ENCODE assay signal across 31 cellular contexts in genomic region chr7:55274156-55274555, GRCh38.
"Had no signal": no experiment of that assay in that cellular context is flagged by ENCODE, and none has a peak within 500 bp of the region (broad histone marks: within the 10 kb centered on the region; RNA-seq: fewer than 3 reads in every experiment).

No MANE protein-coding gene starts in this region.

- H3K36me3 Mint-ChIP-seq: activated naive CD4-positive, alpha-beta T cell treated with anti-CD3 and anti-CD28 coated beads, Interleukin-2, amount 10 ng/mL, durations not matched to agents 7 days and 5 days; activated naive CD8-positive, alpha-beta T cell had no signal

- H3K9me3 ChIP-seq: SJCRH30 had no signal

- H3K4me3 Mint-ChIP-seq: activated CD4-positive, alpha-beta T cell treated with anti-CD3 and anti-CD28 coated beads, Interleukin-2, amount 10 ng/mL, durations not matched to agents 24 days and 14 days; activated naive CD4-positive, alpha-beta T cell treated with anti-CD3 and anti-CD28 coated beads, Interleukin-2, amount 10 ng/mL, durations not matched to agents 7 days and 5 days; activated naive CD8-positive, alpha-beta T cell; activated naive CD8-positive, alpha-beta T cell treated with anti-CD3 and anti-CD28 coated beads, Interleukin-2, amount 50 U/mL, for 24 hours; activated T-cell treated with anti-CD3 and anti-CD28 coated beads, Interleukin-2, amount 50 U/mL, for 4 hours; activated T-helper 1 cell treated with anti-CD3 and anti-CD28 coated beads, Interleukin-12 subunit alpha, Interleukin-12 subunit beta, Interleukin-2, Interleukin-4 antibody, amounts not matched to agents 30 ng/mL and 10 ng/mL and 1 ng/mL, durations not matched to agents 14 hours and 24 hours and 36 hours; T-helper 1 cell treated with Interleukin-12 subunit alpha and Interleukin-12 subunit beta and Interleukin-4 antibody, amounts not matched to agents 30 μg/mL and 1 μg/mL, for 36 hours; T-helper 2 cell treated with Interferon-gamma antibody and Interleukin-4, amounts not matched to agents 5 μg/mL and 100 μg/mL, for 36 hours had no signal

- DNase-seq: activated CD4-positive, alpha-beta T cell treated with anti-CD3 and anti-CD28 coated beads, Interleukin-2, amount 10 ng/mL, durations not matched to agents 24 days and 14 days; activated CD4-positive, alpha-beta T cell treated with anti-CD3 and anti-CD28 coated beads, Interleukin-2, amount 50 U/mL, for 4 hours; activated CD8-positive, alpha-beta memory T cell treated with anti-CD3 and anti-CD28 coated beads, Interleukin-2, amount 50 U/mL, for 4 hours; activated effector memory CD4-positive, alpha-beta T cell treated with Interleukin-2 at 50 U/mL for 16 hours; activated naive CD4-positive, alpha-beta T cell treated with anti-CD3 and anti-CD28 coated beads, Interleukin-2, amount 10 ng/mL, durations not matched to agents 7 days and 5 days; activated naive CD8-positive, alpha-beta T cell treated with anti-CD3 and anti-CD28 coated beads, Interleukin-2, amount 50 U/mL, for 24 hours; activated T-cell treated with anti-CD3 and anti-CD28 coated beads for 4 hours; activated T-cell treated with anti-CD3 and anti-CD28 coated beads, Interleukin-2, amount 50 U/mL, for 4 hours; aorta; brain microvascular endothelial cell; central memory CD4-positive, alpha-beta T cell; NCI-H1105; NCI-H1417 treated with DMSO at 0.1 percent for 48 hours; NCI-H1694; NCI-H1930; NCI-H2171 treated with DMSO at 0.1 percent for 48 hours; NCI-H2227 treated with DMSO at 0.1 percent for 48 hours; NCI-H446 treated with DMSO at 0.1 percent for 48 hours; NCI-H524; NCI-H69; NCI-H82; OCI-M1; SHP77; SJCRH30 had no signal

- H3K9me3 Mint-ChIP-seq: activated CD4-positive, alpha-beta T cell treated with anti-CD3 and anti-CD28 coated beads, Interleukin-2, amount 10 ng/mL, durations not matched to agents 24 days and 14 days; activated naive CD4-positive, alpha-beta T cell treated with anti-CD3 and anti-CD28 coated beads, Interleukin-2, amount 10 ng/mL, durations not matched to agents 7 days and 5 days; activated naive CD8-positive, alpha-beta T cell treated with anti-CD3 and anti-CD28 coated beads, Interleukin-2, amount 50 U/mL, for 24 hours; activated T-cell treated with anti-CD3 and anti-CD28 coated beads, Interleukin-2, amount 50 U/mL, for 4 hours; activated T-helper 1 cell treated with anti-CD3 and anti-CD28 coated beads, Interleukin-12 subunit alpha, Interleukin-12 subunit beta, Interleukin-2, Interleukin-4 antibody, amounts not matched to agents 30 ng/mL and 10 ng/mL and 1 ng/mL, durations not matched to agents 14 hours and 24 hours and 36 hours; T-helper 1 cell treated with Interleukin-12 subunit alpha and Interleukin-12 subunit beta and Interleukin-4 antibody, amounts not matched to agents 30 μg/mL and 1 μg/mL, for 36 hours; T-helper 2 cell treated with Interferon-gamma antibody and Interleukin-4, amounts not matched to agents 5 μg/mL and 100 μg/mL, for 36 hours had no signal

- H3K4me3 ChIP-seq: K562, SJCRH30, SK-N-MC had no signal

- H3K4me1 ChIP-seq: SJCRH30 had no signal

- FAIRE-seq: K562, TTC549 had no signal

- H3K27me3 Mint-ChIP-seq: activated naive CD8-positive, alpha-beta T cell; activated naive CD8-positive, alpha-beta T cell treated with anti-CD3 and anti-CD28 coated beads, Interleukin-2, amount 50 U/mL, for 24 hours had no signal

- H3K4me1 Mint-ChIP-seq: activated CD4-positive, alpha-beta T cell treated with anti-CD3 and anti-CD28 coated beads, Interleukin-2, amount 10 ng/mL, durations not matched to agents 24 days and 14 days; activated naive CD4-positive, alpha-beta T cell treated with anti-CD3 and anti-CD28 coated beads, Interleukin-2, amount 10 ng/mL, durations not matched to agents 7 days and 5 days; activated naive CD8-positive, alpha-beta T cell treated with anti-CD3 and anti-CD28 coated beads, Interleukin-2, amount 50 U/mL, for 24 hours had no signal

- H3K27ac Mint-ChIP-seq: activated CD4-positive, alpha-beta T cell treated with anti-CD3 and anti-CD28 coated beads, Interleukin-2, amount 10 ng/mL, durations not matched to agents 24 days and 14 days; activated naive CD4-positive, alpha-beta T cell treated with anti-CD3 and anti-CD28 coated beads, Interleukin-2, amount 10 ng/mL, durations not matched to agents 7 days and 5 days; activated naive CD8-positive, alpha-beta T cell; activated naive CD8-positive, alpha-beta T cell treated with anti-CD3 and anti-CD28 coated beads, Interleukin-2, amount 50 U/mL, for 24 hours; activated T-helper 1 cell treated with anti-CD3 and anti-CD28 coated beads, Interleukin-12 subunit alpha, Interleukin-12 subunit beta, Interleukin-2, Interleukin-4 antibody, amounts not matched to agents 30 ng/mL and 10 ng/mL and 1 ng/mL, durations not matched to agents 14 hours and 24 hours and 36 hours; T-helper 1 cell treated with Interleukin-12 subunit alpha and Interleukin-12 subunit beta and Interleukin-4 antibody, amounts not matched to agents 30 μg/mL and 1 μg/mL, for 36 hours; T-helper 2 cell treated with Interferon-gamma antibody and Interleukin-4, amounts not matched to agents 5 μg/mL and 100 μg/mL, for 36 hours had no signal

- H3K27ac ChIP-seq: brain microvascular endothelial cell, SJCRH30, SK-N-MC had no signal

- ATAC-seq: activated naive CD8-positive, alpha-beta T cell treated with anti-CD3 and anti-CD28 coated beads, Interleukin-2, amount 50 U/mL, for 24 hours; activated T-cell treated with anti-CD3 and anti-CD28 coated beads, Interleukin-2, amount 50 U/mL, for 4 hours; K562 had no signal

- H3K36me3 ChIP-seq: brain microvascular endothelial cell, SJCRH30 had no signal
